8 cellular contexts compared by ENCODE assay signal in the genomic region with DNA sequence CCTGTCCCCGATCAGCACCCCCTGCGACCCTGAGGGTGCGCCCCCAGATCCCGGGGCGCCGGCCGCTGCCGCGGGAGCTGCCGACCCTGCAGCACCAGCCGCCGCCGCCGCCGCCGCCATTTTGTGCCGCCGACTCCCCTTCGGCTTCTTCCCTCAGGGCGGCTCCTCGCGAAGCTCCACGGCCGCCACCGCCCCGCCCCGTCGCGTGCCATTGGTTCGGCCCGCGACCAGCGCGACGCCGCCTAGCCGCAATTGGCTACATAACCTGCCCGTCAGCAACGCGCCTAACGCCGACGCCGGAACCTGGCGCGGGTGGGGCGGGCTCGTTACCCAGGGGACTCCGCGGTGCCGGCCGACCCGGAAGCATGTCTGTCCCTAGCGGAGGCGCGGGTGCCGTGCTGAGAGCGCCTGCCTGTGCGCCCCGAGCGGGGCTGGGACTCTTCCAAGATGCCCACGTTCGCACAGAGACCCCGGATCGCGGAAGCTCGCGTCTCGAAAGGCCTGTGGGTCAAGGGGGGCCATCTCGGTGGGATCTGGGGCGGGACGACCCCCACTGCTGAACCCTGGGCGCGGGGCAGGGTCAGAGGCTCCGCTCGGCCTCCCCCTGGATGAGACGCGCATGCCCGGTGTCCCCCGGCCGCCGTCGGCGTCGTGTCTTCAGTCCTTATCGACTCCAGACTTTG.
DNase-seq lines count a peak whose midpoint lies in the region; ATAC-seq lines count a peak whose summit lies in the region.

TSS of gene CCNL2 (minus strand) at position 149 of the 683 bp plus-strand sequence. CDS start at position 120, 29 bp downstream.

- peak; percentile 82 for ATAC-seq in GM19468 (IDR thresholded peaks at IDR 0.05; ENCODE audit: extremely low read depth, unreplicated experiment)

- DNase-seq in COLO668 (lab: John Stamatoyannopoulos, UW; ENCODE audit: unreplicated experiment), result peak; percentile 100
- DNase-seq in HS-5 (ENCODE audit: low read depth), result peak; percentile 87
- peak; percentile 86 for DNase-seq in NK-92 (lab: John Stamatoyannopoulos, UW; ENCODE audit: unreplicated experiment)
- peak; percentile 99 for DNase-seq in activated CD8-positive, alpha-beta memory T cell treated with anti-CD3 and anti-CD28 coated beads for 24 hours
- DNase-seq in effector CD8-positive, alpha-beta T cell (lab: John Stamatoyannopoulos, UW), result peak; percentile 98
- peak; percentile 97 for DNase-seq in medulla oblongata (ENCODE audit: extremely low spot score)
- DNase-seq in stimulated activated CD8-positive, alpha-beta memory T cell treated with anti-CD3 and anti-CD28 coated beads, Interleukin-12 subunit alpha, Interleukin-12 subunit beta, amount 100 ng/mL, for 1 hour (ENCODE audit: low read depth), result peak; percentile 98

Comparison
In these comparisons a context has a peak if more than half of its experiments do, and no peak if none do; other contexts are left out.
1. Peak in every context shown above with its lines: DNase-seq and ATAC-seq.